Comparison of ENCODE assay signal across 18 cellular contexts in genomic region chr11:84747871-84748270, GRCh38.
"Had no signal": no experiment of that assay in that cellular context is flagged by ENCODE, and none has a peak within 500 bp of the region (broad histone marks: within the 10 kb centered on the region; RNA-seq: fewer than 3 reads in every experiment).

No MANE protein-coding gene starts in this region.

- H3K36me3 ChIP-seq: breast epithelium, neutrophil, right atrium auricular region, thoracic aorta had no signal

- FAIRE-seq: endometrium had no signal

- H3K4me1 ChIP-seq: breast epithelium, right atrium auricular region had no signal

- ATAC-seq: activated T-cell treated with anti-CD3 and anti-CD28 coated beads, Interleukin-2, amount 50 U/mL, for 72 hours; esophagus mucosa; left lobe of liver; stimulated activated naive CD8-positive, alpha-beta T cell treated with anti-CD3 and anti-CD28 coated beads, Interleukin-15, amount 100 ng/mL, for 72 hours had no signal

- H3K27me3 ChIP-seq: breast epithelium, neutrophil, right atrium auricular region had no signal

- H3K9me3 ChIP-seq: breast epithelium, neutrophil, right atrium auricular region, thoracic aorta had no signal

- H3K4me3 ChIP-seq: breast epithelium, right atrium auricular region, skin epidermis, thoracic aorta had no signal

- H3K27ac ChIP-seq: breast epithelium, neutrophil, right atrium auricular region, thoracic aorta had no signal

- DNase-seq: activated CD4-positive, alpha-beta memory T cell treated with anti-CD3 and anti-CD28 coated beads for 36 hours; activated CD4-positive, CD25-positive, alpha-beta regulatory T cell treated with anti-CD3 and anti-CD28 coated beads, Interleukin-2, amount 50 U/mL, for 72 hours; activated gamma-delta T cell treated with Interleukin-2 at 50 U/mL for 16 hours; activated T-cell treated with anti-CD3 and anti-CD28 coated beads, Interleukin-2, amount 50 U/mL, for 72 hours; aorta; immature natural killer cell; mammary epithelial cell; posterior cingulate gyrus; stimulated activated CD4-positive, alpha-beta T cell treated with anti-CD3 and anti-CD28 coated beads, Interleukin-4, amount 100 ng/mL, for 4 hours; stimulated activated naive CD8-positive, alpha-beta T cell treated with anti-CD3 and anti-CD28 coated beads, Interleukin-15, amount 100 ng/mL, for 72 hours had no signal
